Comparison of ENCODE assay signal across 1 cellular context in the genomic region with DNA sequence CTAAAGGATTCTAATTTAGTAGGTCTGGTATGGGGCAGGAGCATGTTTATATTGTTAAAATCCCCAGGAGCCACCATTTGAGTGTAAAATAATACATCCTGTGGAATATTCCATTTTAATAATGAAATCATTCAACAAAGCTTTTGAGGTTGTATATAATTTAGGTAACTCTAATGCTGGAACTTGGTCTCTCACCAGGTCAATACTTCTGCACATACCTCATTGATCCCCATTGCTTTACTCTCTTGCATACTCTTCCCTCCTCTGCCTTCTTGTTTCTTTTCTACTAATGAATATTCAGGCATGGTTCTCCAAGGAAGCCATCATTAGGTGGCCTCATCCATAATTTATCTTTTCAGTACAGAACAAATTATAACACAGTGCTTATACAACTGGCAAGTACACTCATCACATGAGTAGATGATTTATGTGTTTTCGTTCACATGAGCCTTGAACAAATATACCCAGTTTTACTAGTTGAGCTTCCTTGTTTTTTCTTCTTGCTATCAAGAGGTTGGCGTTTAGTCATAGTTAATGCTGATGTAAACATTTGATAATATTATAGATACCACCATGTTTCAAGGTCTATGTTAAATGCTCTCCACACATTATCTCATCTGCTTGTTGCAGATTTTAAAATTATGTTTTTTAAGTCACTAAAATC.
TF ChIP-seq lines count a peak whose summit lies in the region.

No MANE protein-coding gene starts in this region.

TF ChIP-seq in SK-N-SH, 30 proteins besides CTCF, POLR2A, EP300 and RAD21:
- TF ChIP-seq, protein P1, sequence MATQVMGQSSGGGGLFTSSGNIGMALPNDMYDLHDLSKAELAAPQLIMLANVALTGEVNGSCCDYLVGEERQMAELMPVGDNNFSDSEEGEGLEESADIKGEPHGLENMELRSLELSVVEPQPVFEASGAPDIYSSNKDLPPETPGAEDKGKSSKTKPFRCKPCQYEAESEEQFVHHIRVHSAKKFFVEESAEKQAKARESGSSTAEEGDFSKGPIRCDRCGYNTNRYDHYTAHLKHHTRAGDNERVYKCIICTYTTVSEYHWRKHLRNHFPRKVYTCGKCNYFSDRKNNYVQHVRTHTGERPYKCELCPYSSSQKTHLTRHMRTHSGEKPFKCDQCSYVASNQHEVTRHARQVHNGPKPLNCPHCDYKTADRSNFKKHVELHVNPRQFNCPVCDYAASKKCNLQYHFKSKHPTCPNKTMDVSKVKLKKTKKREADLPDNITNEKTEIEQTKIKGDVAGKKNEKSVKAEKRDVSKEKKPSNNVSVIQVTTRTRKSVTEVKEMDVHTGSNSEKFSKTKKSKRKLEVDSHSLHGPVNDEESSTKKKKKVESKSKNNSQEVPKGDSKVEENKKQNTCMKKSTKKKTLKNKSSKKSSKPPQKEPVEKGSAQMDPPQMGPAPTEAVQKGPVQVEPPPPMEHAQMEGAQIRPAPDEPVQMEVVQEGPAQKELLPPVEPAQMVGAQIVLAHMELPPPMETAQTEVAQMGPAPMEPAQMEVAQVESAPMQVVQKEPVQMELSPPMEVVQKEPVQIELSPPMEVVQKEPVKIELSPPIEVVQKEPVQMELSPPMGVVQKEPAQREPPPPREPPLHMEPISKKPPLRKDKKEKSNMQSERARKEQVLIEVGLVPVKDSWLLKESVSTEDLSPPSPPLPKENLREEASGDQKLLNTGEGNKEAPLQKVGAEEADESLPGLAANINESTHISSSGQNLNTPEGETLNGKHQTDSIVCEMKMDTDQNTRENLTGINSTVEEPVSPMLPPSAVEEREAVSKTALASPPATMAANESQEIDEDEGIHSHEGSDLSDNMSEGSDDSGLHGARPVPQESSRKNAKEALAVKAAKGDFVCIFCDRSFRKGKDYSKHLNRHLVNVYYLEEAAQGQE (IDR thresholded peaks at IDR 0.05; ENCODE audit: low read depth, low read length): no peak
- TF ChIP-seq, protein P2, sequence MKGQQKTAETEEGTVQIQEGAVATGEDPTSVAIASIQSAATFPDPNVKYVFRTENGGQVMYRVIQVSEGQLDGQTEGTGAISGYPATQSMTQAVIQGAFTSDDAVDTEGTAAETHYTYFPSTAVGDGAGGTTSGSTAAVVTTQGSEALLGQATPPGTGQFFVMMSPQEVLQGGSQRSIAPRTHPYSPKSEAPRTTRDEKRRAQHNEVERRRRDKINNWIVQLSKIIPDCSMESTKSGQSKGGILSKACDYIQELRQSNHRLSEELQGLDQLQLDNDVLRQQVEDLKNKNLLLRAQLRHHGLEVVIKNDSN (IDR thresholded peaks at IDR 0.05; ENCODE audit: borderline replicate concordance, low read depth): no peak
- no peak for TF ChIP-seq RXRA (IDR thresholded peaks at IDR 0.05; ENCODE audit: borderline replicate concordance, low read depth)
- TF ChIP-seq, protein P3, sequence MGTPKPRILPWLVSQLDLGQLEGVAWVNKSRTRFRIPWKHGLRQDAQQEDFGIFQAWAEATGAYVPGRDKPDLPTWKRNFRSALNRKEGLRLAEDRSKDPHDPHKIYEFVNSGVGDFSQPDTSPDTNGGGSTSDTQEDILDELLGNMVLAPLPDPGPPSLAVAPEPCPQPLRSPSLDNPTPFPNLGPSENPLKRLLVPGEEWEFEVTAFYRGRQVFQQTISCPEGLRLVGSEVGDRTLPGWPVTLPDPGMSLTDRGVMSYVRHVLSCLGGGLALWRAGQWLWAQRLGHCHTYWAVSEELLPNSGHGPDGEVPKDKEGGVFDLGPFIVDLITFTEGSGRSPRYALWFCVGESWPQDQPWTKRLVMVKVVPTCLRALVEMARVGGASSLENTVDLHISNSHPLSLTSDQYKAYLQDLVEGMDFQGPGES (IDR thresholded peaks at IDR 0.05; ENCODE audit: low read depth, low read length): no peak
- no peak for TF ChIP-seq CHD2 (IDR thresholded peaks at IDR 0.05; ENCODE audit: low read length, partially characterized antibody)
- TF ChIP-seq, protein P4, sequence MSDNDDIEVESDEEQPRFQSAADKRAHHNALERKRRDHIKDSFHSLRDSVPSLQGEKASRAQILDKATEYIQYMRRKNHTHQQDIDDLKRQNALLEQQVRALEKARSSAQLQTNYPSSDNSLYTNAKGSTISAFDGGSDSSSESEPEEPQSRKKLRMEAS (IDR thresholded peaks at IDR 0.05; ENCODE audit: low read depth): no peak
- TF ChIP-seq ELF1 (IDR thresholded peaks at IDR 0.05): no peak
- no peak for TF ChIP-seq TEAD4 (IDR thresholded peaks at IDR 0.05; ENCODE audit: borderline replicate concordance, insufficient read depth)
- TF ChIP-seq YY1 (IDR thresholded peaks at IDR 0.05; ENCODE audit: low read depth): no peak
- no peak for TF ChIP-seq RFX5 (IDR thresholded peaks at IDR 0.05; ENCODE audit: low read length)
- TF ChIP-seq FOXJ3 (CRISPR knock-in tag; IDR thresholded peaks at IDR 0.05): no peak
- no peak for TF ChIP-seq SIN3A (IDR thresholded peaks at IDR 0.05; ENCODE audit: borderline replicate concordance, low read depth, low read length)
- no peak for TF ChIP-seq FOSL2 (IDR thresholded peaks at IDR 0.05; ENCODE audit: borderline replicate concordance, low read depth)
- no peak for TF ChIP-seq RCOR1 (IDR thresholded peaks at IDR 0.05; ENCODE audit: low read length)
- TF ChIP-seq MEF2A (IDR thresholded peaks at IDR 0.05; ENCODE audit: borderline replicate concordance, low read depth): no peak
- TF ChIP-seq FOXM1 (IDR thresholded peaks at IDR 0.05; ENCODE audit: low read depth): no peak
- TF ChIP-seq, protein P5, sequence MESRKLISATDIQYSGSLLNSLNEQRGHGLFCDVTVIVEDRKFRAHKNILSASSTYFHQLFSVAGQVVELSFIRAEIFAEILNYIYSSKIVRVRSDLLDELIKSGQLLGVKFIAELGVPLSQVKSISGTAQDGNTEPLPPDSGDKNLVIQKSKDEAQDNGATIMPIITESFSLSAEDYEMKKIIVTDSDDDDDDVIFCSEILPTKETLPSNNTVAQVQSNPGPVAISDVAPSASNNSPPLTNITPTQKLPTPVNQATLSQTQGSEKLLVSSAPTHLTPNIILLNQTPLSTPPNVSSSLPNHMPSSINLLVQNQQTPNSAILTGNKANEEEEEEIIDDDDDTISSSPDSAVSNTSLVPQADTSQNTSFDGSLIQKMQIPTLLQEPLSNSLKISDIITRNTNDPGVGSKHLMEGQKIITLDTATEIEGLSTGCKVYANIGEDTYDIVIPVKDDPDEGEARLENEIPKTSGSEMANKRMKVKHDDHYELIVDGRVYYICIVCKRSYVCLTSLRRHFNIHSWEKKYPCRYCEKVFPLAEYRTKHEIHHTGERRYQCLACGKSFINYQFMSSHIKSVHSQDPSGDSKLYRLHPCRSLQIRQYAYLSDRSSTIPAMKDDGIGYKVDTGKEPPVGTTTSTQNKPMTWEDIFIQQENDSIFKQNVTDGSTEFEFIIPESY (IDR thresholded peaks at IDR 0.05; ENCODE audit: borderline replicate concordance, low read depth): no peak
- TF ChIP-seq JUND (IDR thresholded peaks at IDR 0.05): no peak
